Comparison of ENCODE assay signal across 2 cellular contexts in genomic region chr7:972670-973309, GRCh38.
TF ChIP-seq lines count a peak whose summit lies in the region.

No MANE protein-coding gene starts in this region.

TF ChIP-seq in K562, 482 proteins besides CTCF, POLR2A, EP300 and RAD21:
- no peak for TF ChIP-seq SPI1 (IDR thresholded peaks at IDR 0.05; ENCODE audit: borderline replicate concordance, low read depth, low read length)
- TF ChIP-seq MAFF (IDR thresholded peaks at IDR 0.05; ENCODE audit: low read length): 0 out of 2 replicates have a peak, but pooled peaks have one; percentile 2
- TF ChIP-seq C11orf30 (IDR thresholded peaks at IDR 0.05; ENCODE audit: low read depth): 0 out of 2 replicates have a peak, but pooled peaks have one; percentile 26
- TF ChIP-seq HNRNPLL (IDR thresholded peaks at IDR 0.05; ENCODE audit: low read depth, low read length, poor library complexity, severe bottlenecking): no peak
- TF ChIP-seq ZNF316 (IDR thresholded peaks at IDR 0.05): peak; percentile 58

TF ChIP-seq in GM12891, 5 proteins besides CTCF, POLR2A, EP300 and RAD21:
- no peak for TF ChIP-seq PAX5 (IDR thresholded peaks at IDR 0.05; ENCODE audit: insufficient read depth, low read length, severe bottlenecking)
- TF ChIP-seq POLR2AphosphoS5 (IDR thresholded peaks at IDR 0.05; ENCODE audit: low read depth, low read length): no peak
- TF ChIP-seq POU2F2 (IDR thresholded peaks at IDR 0.05; ENCODE audit: low read depth, low read length): no peak
- TF ChIP-seq TAF1 (IDR thresholded peaks at IDR 0.05; ENCODE audit: low read depth, low read length): no peak
- no peak for TF ChIP-seq SPI1 (IDR thresholded peaks at IDR 0.05; ENCODE audit: low read depth, low read length)
